Comparison of ENCODE assay signal across 9 cellular contexts in the genomic region with DNA sequence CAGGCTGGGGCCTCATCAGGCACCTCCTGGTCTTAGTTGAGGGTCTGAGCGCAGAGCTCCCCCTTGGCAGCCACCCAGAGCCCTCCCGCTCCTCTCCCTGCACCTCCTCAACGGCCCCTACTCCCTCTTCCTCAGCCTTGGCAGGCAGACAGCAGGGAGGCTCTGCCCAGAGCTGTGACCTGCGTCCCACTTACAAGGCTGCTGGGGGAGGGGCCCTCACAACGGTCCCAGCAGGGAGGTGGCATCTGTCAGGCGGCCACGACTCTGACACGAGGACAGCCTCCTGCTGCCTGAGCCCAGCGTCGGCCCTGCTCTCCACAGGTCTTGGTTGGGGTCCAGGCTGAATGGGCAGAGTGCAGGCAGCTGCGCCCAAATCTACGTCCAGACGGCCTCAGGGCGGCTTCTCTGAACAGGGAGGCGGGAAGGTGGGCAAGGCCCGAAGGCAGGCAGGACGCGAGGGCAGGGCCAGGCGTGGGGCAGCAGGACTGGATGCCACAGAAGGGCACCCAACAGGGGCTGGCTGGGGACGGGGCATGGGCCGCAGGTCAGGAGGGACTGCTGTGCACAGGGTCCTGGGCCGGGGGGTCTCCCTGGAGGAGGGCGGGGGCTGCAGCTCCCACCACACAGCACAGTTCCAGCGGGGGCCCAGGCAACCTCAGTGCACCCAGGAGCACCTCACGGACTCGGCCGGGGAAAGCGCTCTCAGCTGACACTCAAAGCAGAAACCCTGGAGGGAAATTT. TPM values are rescaled to one million over a fixed set of nuclear protein-coding genes. Genes with fewer than 3 reads are reported as not detected.
DNase-seq lines count a peak whose midpoint lies in the region; ATAC-seq, FAIRE-seq and TF ChIP-seq lines count a peak whose summit lies in the region.
"Had no signal": no experiment of that assay in that cellular context is flagged by ENCODE, and none has a peak within 500 bp of the region (broad histone marks: within the 10 kb centered on the region; RNA-seq: fewer than 3 reads in every experiment).

No MANE protein-coding gene starts in this region.

- no peak overlapping the region for H2AFZ ChIP-seq in SK-N-SH (ENCODE audit: low read depth)
- no peak overlapping the region for H2AFZ ChIP-seq in K562 (ENCODE audit: low read depth, low read length)

- no peaks in the 10 kb centered on the region for H4K20me1 ChIP-seq in SK-N-SH (ENCODE audit: insufficient read depth)
- no peaks in the 10 kb centered on the region; the same call in 1 of the 2 replicates for H4K20me1 ChIP-seq in K562 (replicated peaks; ENCODE audit: control insufficient read depth, insufficient read depth, low read length)

- H3K9ac ChIP-seq in SK-N-SH: no peak overlapping the region
- peak overlapping the region in 1 of 2 experiments; percentile 26; a peak in 2 of 4 replicates for H3K9ac ChIP-seq in K562 (ENCODE audit: insufficient read depth in 1 of 2, low read depth in 2 of 2, low read length in 2 of 2)

- H3K9me2 ChIP-seq in SK-N-SH: no peaks in the 10 kb centered on the region

- TF ChIP-seq POLR2A in K562 (conservative IDR thresholded peaks at IDR 0.05): no peak
- TF ChIP-seq POLR2A in stomach (IDR thresholded peaks at IDR 0.05): no peak

- H3K4me3 ChIP-seq in SK-N-SH (ENCODE audit: low read depth in 2 of 2, low read length in 1 of 2): no peak overlapping the region
- no peak overlapping the region for H3K4me3 ChIP-seq in K562
- peak overlapping the region in 1 of 4 donors; percentile 21 for H3K4me3 ChIP-seq in stomach
- H3K4me3 ChIP-seq: A549 had no signal

- peaks cover 4 to 15% of the 10 kb centered on the region in 2 experiments for H3K36me3 ChIP-seq in SK-N-SH (replicated peaks in 1 of 2; ENCODE audit: control insufficient read depth in 1 of 2, insufficient read depth in 2 of 2, low read length in 1 of 2)
- H3K36me3 ChIP-seq in K562 (ENCODE audit: control insufficient read depth, insufficient read depth, low read length): peaks cover 92% of the 10 kb centered on the region
- peaks cover 12 to 25% (median 20%) of the 10 kb centered on the region in 4 donors for H3K36me3 ChIP-seq in stomach

- H3F3A ChIP-seq in SK-N-SH (replicated peaks; ENCODE audit: insufficient read depth): no peaks in the 10 kb centered on the region

- no peaks in the 10 kb centered on the region for H3K9me1 ChIP-seq in K562 (ENCODE audit: control insufficient read depth, insufficient read depth, low read length)

- no peak overlapping the region for H3K4me2 ChIP-seq in SK-N-SH
- H3K4me2 ChIP-seq in K562 (ENCODE audit: insufficient read depth, low read length): no peak overlapping the region
- H3K4me2 ChIP-seq: A549 had no signal

- H3K27me3 ChIP-seq in SK-N-SH (ENCODE audit: insufficient read depth): no peaks in the 10 kb centered on the region
- H3K27me3 ChIP-seq in K562 (ENCODE audit: control insufficient read depth in 2 of 2, insufficient read depth in 2 of 2, low read length in 2 of 2): no peaks in the 10 kb centered on the region
- H3K27me3 ChIP-seq in stomach: no peaks in the 10 kb centered on the region

- H3K27ac ChIP-seq in SK-N-SH (ENCODE audit: low read depth in 2 of 2, low read length in 1 of 2) (no peak overlapping the region; a peak in 1 of 4 replicates), K562 (ENCODE audit: extremely low read depth, low read depth, low read length) (no peak overlapping the region), stomach (peak overlapping the region in 4 of 5 donors; percentile 9 to 67 (median 50))
- H3K27ac ChIP-seq: A549 had no signal

- ATAC-seq in SK-N-SH treated with all-trans-retinoic acid at 6 μM for 48 hours (no peak; the same call in 2 of the 3 replicates), K562 (no peak), left lobe of liver (peak; percentile 78), GM18517 (IDR thresholded peaks at IDR 0.05; ENCODE audit: unreplicated experiment) (no peak)
- ATAC-seq: A549 had no signal

- in situ Hi-C loops in K562 (cut with MboI): no loop called here

- TF ChIP-seq EP300 in SK-N-SH (IDR thresholded peaks at IDR 0.05; ENCODE audit: borderline replicate concordance in 1 of 2, low read depth in 1 of 2, low read length in 1 of 2) (peak in 1 of 2 experiments; percentile 12; a peak in 1 of 4 replicates), K562 (IDR thresholded peaks at IDR 0.05; ENCODE audit: low read length) (no peak), stomach (IDR thresholded peaks at IDR 0.05) (no peak)

- WGBS in SK-N-SH (ENCODE audit: low lambda C conversion rate): 94% methylated on average over 12 of the region's 28 CpGs
- WGBS in K562 (ENCODE audit: insufficient coverage, low coverage, missing lambda C conversion rate): 97% methylated on average over 21 of the region's 28 CpGs
- WGBS in stomach, 5 donors: 59 to 79% (median 61%) methylated on average over 19 to 28 of the region's 28 CpGs

- no peak for FAIRE-seq in K562 (lab: Jason Lieb, UNC)
- FAIRE-seq: A549 had no signal

- peaks cover 3% of the 10 kb centered on the region; the same call in 1 of the 2 replicates for H3K79me2 ChIP-seq in SK-N-SH (ENCODE audit: insufficient read depth)
- peaks cover 63% of the 10 kb centered on the region for H3K79me2 ChIP-seq in K562 (ENCODE audit: control insufficient read depth, insufficient read depth, low read length)

- CTCF ChIA-PET in SK-N-SH (lab: Yijun Ruan, JAX) (interaction anchor here (1.0 to 1.7 kb wide), 3 partner anchors 16 to 342 kb away, joined by 3 to 4 read pairs (median 3); no protein-coding TSS in a partner anchor), K562 (lab: Yijun Ruan, JAX; ENCODE audit: low intra/inter-chr PET ratio) (no interaction called here)

- TF ChIP-seq CTCF in SK-N-SH (IDR thresholded peaks at IDR 0.05): no peak
- no peak for TF ChIP-seq CTCF in K562 (IDR thresholded peaks at IDR 0.05 in 2 of 3, conservative IDR thresholded peaks at IDR 0.05 in 1 of 3; ENCODE audit: insufficient read depth in 2 of 3, low read depth in 1 of 3, low read length in 3 of 3)
- TF ChIP-seq CTCF in stomach (IDR thresholded peaks at IDR 0.05): no peak

- H3K4me1 ChIP-seq in SK-N-SH (ENCODE audit: control insufficient read depth in 1 of 2, insufficient read depth in 2 of 2, low read depth in 1 of 2, low read length in 1 of 2) (peaks cover 0 to 20% of the 10 kb centered on the region in 2 experiments; a peak in 1 of 4 replicates), K562 (replicated peaks in 1 of 2; ENCODE audit: control insufficient read depth in 2 of 2, insufficient read depth in 2 of 2, low read length in 2 of 2) (peaks cover 0 to 67% of the 10 kb centered on the region in 2 experiments; a peak in 2 of 5 replicates), stomach (peaks cover 28 to 49% (median 35%) of the 10 kb centered on the region in 4 donors)
- H3K4me1 ChIP-seq: A549 had no signal

- H3K9me3 ChIP-seq in SK-N-SH (no peaks in the 10 kb centered on the region), K562 (replicated peaks; ENCODE audit: control insufficient read depth, insufficient read depth, low read depth, low read length) (no peaks in the 10 kb centered on the region), stomach (no peaks in the 10 kb centered on the region)
- H3K9me3 ChIP-seq: A549 had no signal

- POLR2A ChIA-PET in SK-N-SH (lab: Yijun Ruan, JAX): no interaction called here
- POLR2A ChIA-PET in K562 (lab: Yijun Ruan, JAX): interaction anchor here (0.6 to 0.8 kb wide), 2 partner anchors 8 to 1196 kb away, joined by 3 to 6 read pairs; a partner anchor contains a TSS

- no TSS peak for BruUV-seq in K562 (replicated peaks; lab: Mats Ljungman, UMichigan)

- DNase-seq in SK-N-SH (peak; percentile 82), K562 (ENCODE audit: extremely low read depth in 1 of 4, low spot score in 3 of 4) (no peak), left lobe of liver (ENCODE audit: low spot score) (peak; percentile 99), stomach (peak; percentile 73), NCI-H226 (no peak)
- no peak for DNase-seq in activated CD4-positive, alpha-beta T cell treated with anti-CD3 and anti-CD28 coated beads for 48 hours

- intact Hi-C loops in K562 (cut with micrococcal nuclease): no loop called here
- intact Hi-C loops in stomach (cut with DNase I; ENCODE audit: low total_unique reads): no loop called here

- no peak for TF ChIP-seq RAD21 in SK-N-SH (IDR thresholded peaks at IDR 0.05; ENCODE audit: low read length)
- TF ChIP-seq RAD21 in K562 (CRISPR knock-in tag; conservative IDR thresholded peaks at IDR 0.05 in 1 of 2, IDR thresholded peaks at IDR 0.05 in 1 of 2): no peak

TF ChIP-seq in SK-N-SH treated with all-trans-retinoic acid at 6 μM for 48 hours, 23 proteins besides CTCF, POLR2A, EP300 and RAD21:
- no peak for TF ChIP-seq ZFP30 (CRISPR knock-in tag; IDR thresholded peaks at IDR 0.05)

RNA-seq across cellular contexts. Expression of a gene that starts 7.5 kb away (rescaled TPM):
- polyA plus RNA-seq in SK-N-SH (2012; rRNA removed) (13.0 and 15.0 TPM in 2 replicates), K562 (2011; rRNA removed) (11.5 and 24.6 TPM in 2 replicates), K562 (2014; fragmentation: Illumina TruSeq; extraction: Trizol) (12.0 and 24.5 TPM in 2 replicates), K562 (2014; fragmentation: Nextera tagmentation; extraction: Ambion mirVana) (1 to 10 TPM in 1 of 2 experiments, under 1 TPM in 1; 0.65 to 2.3 TPM), K562 (2014; rRNA removed) (36.6 and 50.8 TPM in 2 replicates), stomach (1 to 10 TPM; 2.9 to 9.9 (median 6.7) TPM)
- polyA plus RNA-seq in SK-N-SH (2012; cell fraction: cytosol; rRNA removed): 4.5 and 8.6 TPM in 2 replicates
- 21.6 and 27.3 TPM in 2 replicates for polyA plus RNA-seq in SK-N-SH (2012; cell fraction: nucleus; rRNA removed)
- total RNA-seq in K562 (2011; cell fraction: chromatin; rRNA removed; ENCODE audit: low replicate concordance): 43.8 and 108 TPM in 2 replicates
- 90.5 and 93.4 TPM in 2 replicates for total RNA-seq in K562 (2011; cell fraction: nucleolus; rRNA removed)
- total RNA-seq in K562 (2011; cell fraction: nucleoplasm; rRNA removed): 52.4 and 63.7 TPM in 2 replicates
- total RNA-seq in K562 (2014; rRNA removed) (34.7 and 41.3 TPM in 2 replicates), K562 (2014; rRNA removed; fragmentation: Illumina TruSeq; extraction: Trizol) (8.0 and 8.7 TPM in 2 replicates), K562 (2015; rRNA removed; fragmentation: Illumina TruSeq; extraction: Trizol) (18.8 and 21.4 TPM in 2 replicates), K562 (2021) (88.7 and 91.3 TPM in 2 replicates), left lobe of liver (13.7 TPM), stomach (10 to 100 TPM in 1 of 5 donors, 1 to 10 TPM in 4; 3.1 to 23.3 (median 3.9) TPM)
- polyA plus RNA-seq in K562 (2011; cell fraction: cytosol; rRNA removed): 20.4 and 78.6 TPM in 2 replicates
- polyA plus RNA-seq in K562 (2011; cell fraction: nucleus; rRNA removed): 49.9 and 126 TPM in 2 replicates
- 20.5 and 34.6 TPM in 2 replicates for polyA plus RNA-seq in K562 (2012)
- 11.9 and 16.0 TPM in 2 replicates for polyA minus RNA-seq in K562 (2011; rRNA and poly(A)+ RNA removed)
- polyA minus RNA-seq in K562 (2011; cell fraction: cytosol; rRNA and poly(A)+ RNA removed): 41.4 and 45.6 TPM in 2 replicates
- polyA minus RNA-seq in K562 (2011; cell fraction: nucleus; rRNA and poly(A)+ RNA removed): 23.3 TPM in 2 replicates

Comparison
In these comparisons a context has a peak if more than half of its experiments do, and no peak if none do; other contexts are left out.
1. DNase-seq: peak in SK-N-SH (single experiment), left lobe of liver (single experiment) and stomach (single experiment); none in K562 (0 of 4), NCI-H226 (single experiment) and activated CD4-positive, alpha-beta T cell treated with anti-CD3 and anti-CD28 coated beads for 48 hours (single experiment).
2. H3K27ac ChIP-seq: peak in stomach (4 of 5); none in SK-N-SH (0 of 2) and K562 (single experiment).